1 cellular context compared by ENCODE assay signal in the genomic region with DNA sequence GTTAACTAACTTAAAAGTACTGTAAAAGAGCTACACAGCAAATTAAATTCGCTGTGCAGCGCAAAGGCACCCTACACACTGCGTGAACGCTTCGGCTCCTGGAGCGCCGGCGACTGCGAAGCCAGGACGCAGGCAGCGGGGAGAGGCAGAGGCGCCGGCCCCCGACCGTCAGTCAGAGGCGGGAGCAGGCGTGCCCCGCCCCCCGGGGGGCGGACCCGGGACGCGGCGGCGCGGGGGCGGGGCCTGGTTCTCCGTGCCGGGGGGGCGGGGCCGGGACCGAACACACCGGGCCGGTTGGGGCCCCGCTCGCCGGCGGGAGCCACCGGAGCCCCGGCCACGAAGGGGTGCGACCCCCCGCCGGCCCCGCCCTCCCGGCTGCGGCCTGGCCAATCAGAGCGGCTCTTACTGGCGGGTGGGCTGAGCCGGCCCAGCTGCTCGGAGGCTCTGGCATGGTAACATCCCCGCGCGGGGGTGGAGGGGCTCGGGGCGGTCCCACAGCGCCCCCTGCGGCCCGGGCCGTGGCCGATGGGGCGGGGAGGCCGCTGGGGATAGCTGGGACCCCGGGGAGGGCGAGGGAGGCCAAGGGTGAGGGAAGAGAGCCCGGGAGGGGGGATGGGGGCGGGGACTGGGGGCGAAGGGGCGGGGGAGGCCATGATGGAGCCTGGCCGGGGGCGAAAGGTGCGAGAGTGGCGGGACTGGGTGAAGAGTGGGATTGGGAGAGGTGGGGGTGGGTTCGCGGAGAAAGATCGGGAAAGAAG.
A peak's percentile ranks its signal among the peaks of the same experiment; 100 is the strongest.
TF ChIP-seq lines count a peak whose summit lies in the region.

A gene (plus strand): TSS at position 420 of the 758 bp plus-strand sequence. CDS start 30 bp downstream, at position 450.

TF ChIP-seq in K562, 482 proteins besides CTCF, POLR2A, EP300 and RAD21 (continued from another document):
- TF ChIP-seq SMC3 (conservative IDR thresholded peaks at IDR 0.05; ENCODE audit: insufficient read depth, low read depth, low read length) (0 out of 2 replicates have a peak, but pooled peaks have one; percentile 9), ZNF699 (CRISPR knock-in tag; IDR thresholded peaks at IDR 0.05; ENCODE audit: insufficient replicate concordance) (no peak), CTBP1 (IDR thresholded peaks at IDR 0.05; ENCODE audit: borderline replicate concordance) (no peak), RBM25 (IDR thresholded peaks at IDR 0.05; ENCODE audit: low read depth, low read length, severe bottlenecking) (peak; percentile 99), HNRNPL (IDR thresholded peaks at IDR 0.05; ENCODE audit: low read depth, low read length) (no peak), NBN (IDR thresholded peaks at IDR 0.05; ENCODE audit: low read depth) (no peak)
- TF ChIP-seq, protein P1, sequence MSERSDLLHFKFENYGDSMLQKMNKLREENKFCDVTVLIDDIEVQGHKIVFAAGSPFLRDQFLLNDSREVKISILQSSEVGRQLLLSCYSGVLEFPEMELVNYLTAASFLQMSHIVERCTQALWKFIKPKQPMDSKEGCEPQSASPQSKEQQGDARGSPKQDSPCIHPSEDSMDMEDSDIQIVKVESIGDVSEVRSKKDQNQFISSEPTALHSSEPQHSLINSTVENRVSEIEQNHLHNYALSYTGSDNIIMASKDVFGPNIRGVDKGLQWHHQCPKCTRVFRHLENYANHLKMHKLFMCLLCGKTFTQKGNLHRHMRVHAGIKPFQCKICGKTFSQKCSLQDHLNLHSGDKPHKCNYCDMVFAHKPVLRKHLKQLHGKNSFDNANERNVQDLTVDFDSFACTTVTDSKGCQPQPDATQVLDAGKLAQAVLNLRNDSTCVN (CRISPR knock-in tag; IDR thresholded peaks at IDR 0.05): no peak
- TF ChIP-seq, protein P2, sequence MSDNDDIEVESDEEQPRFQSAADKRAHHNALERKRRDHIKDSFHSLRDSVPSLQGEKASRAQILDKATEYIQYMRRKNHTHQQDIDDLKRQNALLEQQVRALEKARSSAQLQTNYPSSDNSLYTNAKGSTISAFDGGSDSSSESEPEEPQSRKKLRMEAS (CRISPR knock-in tag; IDR thresholded peaks at IDR 0.05): peak; percentile 54; the same call in 1 of the 2 replicates
- TF ChIP-seq, protein P3, sequence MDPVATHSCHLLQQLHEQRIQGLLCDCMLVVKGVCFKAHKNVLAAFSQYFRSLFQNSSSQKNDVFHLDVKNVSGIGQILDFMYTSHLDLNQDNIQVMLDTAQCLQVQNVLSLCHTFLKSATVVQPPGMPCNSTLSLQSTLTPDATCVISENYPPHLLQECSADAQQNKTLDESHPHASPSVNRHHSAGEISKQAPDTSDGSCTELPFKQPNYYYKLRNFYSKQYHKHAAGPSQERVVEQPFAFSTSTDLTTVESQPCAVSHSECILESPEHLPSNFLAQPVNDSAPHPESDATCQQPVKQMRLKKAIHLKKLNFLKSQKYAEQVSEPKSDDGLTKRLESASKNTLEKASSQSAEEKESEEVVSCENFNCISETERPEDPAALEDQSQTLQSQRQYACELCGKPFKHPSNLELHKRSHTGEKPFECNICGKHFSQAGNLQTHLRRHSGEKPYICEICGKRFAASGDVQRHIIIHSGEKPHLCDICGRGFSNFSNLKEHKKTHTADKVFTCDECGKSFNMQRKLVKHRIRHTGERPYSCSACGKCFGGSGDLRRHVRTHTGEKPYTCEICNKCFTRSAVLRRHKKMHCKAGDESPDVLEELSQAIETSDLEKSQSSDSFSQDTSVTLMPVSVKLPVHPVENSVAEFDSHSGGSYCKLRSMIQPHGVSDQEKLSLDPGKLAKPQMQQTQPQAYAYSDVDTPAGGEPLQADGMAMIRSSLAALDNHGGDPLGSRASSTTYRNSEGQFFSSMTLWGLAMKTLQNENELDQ (CRISPR knock-in tag; IDR thresholded peaks at IDR 0.05; ENCODE audit: borderline replicate concordance): no peak
